Comparison of ENCODE assay signal across 9 cellular contexts in the genomic region with DNA sequence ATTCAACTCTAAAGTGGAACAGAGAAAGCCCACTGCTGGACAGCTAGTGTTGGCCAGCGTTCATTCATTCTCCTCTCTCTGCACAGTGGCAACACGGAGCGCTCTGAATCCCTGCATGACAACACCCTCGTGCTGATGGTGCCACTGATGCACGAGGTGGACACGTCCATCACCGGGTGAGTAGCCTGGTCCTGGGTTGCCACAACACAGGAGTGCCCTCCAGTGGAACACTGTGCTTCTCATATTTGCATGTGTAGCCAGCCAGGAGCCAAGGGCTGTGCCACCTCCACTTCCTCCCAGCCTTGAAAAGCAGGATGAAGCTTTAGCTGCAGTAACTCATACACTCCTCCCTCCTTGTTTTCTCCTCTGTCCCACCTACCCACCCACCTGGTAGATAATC.
DNase-seq lines count a peak whose midpoint lies in the region; ATAC-seq and TF ChIP-seq lines count a peak whose summit lies in the region.
"Had no signal": no experiment of that assay in that cellular context is flagged by ENCODE, and none has a peak within 500 bp of the region (broad histone marks: within the 10 kb centered on the region; RNA-seq: fewer than 3 reads in every experiment).

No MANE protein-coding gene starts in this region.

- TF ChIP-seq CTCF in SK-N-SH (IDR thresholded peaks at IDR 0.05) (peak; percentile 18; the same call in 1 of the 2 replicates), smooth muscle cell (IDR thresholded peaks at IDR 0.05; ENCODE audit: borderline replicate concordance, insufficient read depth, poor library complexity, severe bottlenecking) (peak; percentile 17)

- intact Hi-C loops in Right ventricle myocardium inferior (cut with DNase I), result loop anchor here (2.0 kb wide), 2 partner anchors 31 to 199 kb away; no protein-coding TSS in a partner anchor
- intact Hi-C loops in activated naive CD4-positive, alpha-beta T cell treated with anti-CD3 and anti-CD28 coated beads for 36 hours (cut with micrococcal nuclease), result no loop called here

- H3K4me3 ChIP-seq in SK-N-SH (ENCODE audit: low read depth in 2 of 2, low read length in 1 of 2), result no peak overlapping the region
- no peak overlapping the region for H3K4me3 ChIP-seq in smooth muscle cell

- peak; percentile 64 for ATAC-seq in Right ventricle myocardium inferior
- no peak for ATAC-seq in HG02763 (IDR thresholded peaks at IDR 0.05; ENCODE audit: unreplicated experiment)

- H3K4me3 Mint-ChIP-seq in activated naive CD4-positive, alpha-beta T cell treated with anti-CD3 and anti-CD28 coated beads for 36 hours, result no peak overlapping the region
- H3K4me3 Mint-ChIP-seq: activated T-helper 1 cell treated with anti-CD3 and anti-CD28 coated beads, Interleukin-12 subunit alpha, Interleukin-12 subunit beta, Interleukin-2, Interleukin-4 antibody, amounts not matched to agents 30 ng/mL and 10 ng/mL and 1 ng/mL, durations not matched to agents 14 hours and 24 hours and 36 hours; naive B cell had no signal

- TF ChIP-seq RAD21 in SK-N-SH (IDR thresholded peaks at IDR 0.05; ENCODE audit: low read length), result peak; percentile 81

- H3K36me3 Mint-ChIP-seq in activated naive CD4-positive, alpha-beta T cell treated with anti-CD3 and anti-CD28 coated beads for 36 hours (ENCODE audit: low read depth), result no peaks in the 10 kb centered on the region
- H3K36me3 Mint-ChIP-seq: naive B cell had no signal

- DNase-seq in HK-2 (ENCODE audit: unreplicated experiment) (peak; percentile 14), SK-N-SH (peak; percentile 66), Right ventricle myocardium inferior (ENCODE audit: missing footprints) (peak; percentile 71), smooth muscle cell (lab: John Stamatoyannopoulos, UW; ENCODE audit: unreplicated experiment) (no peak), activated gamma-delta T cell (lab: John Stamatoyannopoulos, UW) (no peak)
- DNase-seq in activated naive CD4-positive, alpha-beta T cell treated with anti-CD3 and anti-CD28 coated beads for 36 hours, result no peak
- DNase-seq: naive B cell had no signal

- no peaks in the 10 kb centered on the region for H3K9me2 ChIP-seq in SK-N-SH

- H3K27ac ChIP-seq in SK-N-SH (ENCODE audit: low read depth in 2 of 2, low read length in 1 of 2), result no peak overlapping the region
- H3K27ac ChIP-seq in smooth muscle cell (ENCODE audit: low read depth), result no peak overlapping the region

- no peaks in the 10 kb centered on the region for H3F3A ChIP-seq in SK-N-SH (replicated peaks; ENCODE audit: insufficient read depth)
- no peaks in the 10 kb centered on the region for H3F3A ChIP-seq in smooth muscle cell (ENCODE audit: low read depth)

- WGBS in SK-N-SH (ENCODE audit: low lambda C conversion rate), result 66% methylated on average over 4 of the region's 7 CpGs
- WGBS in smooth muscle cell (ENCODE audit: low lambda C conversion rate), result 90% methylated on average over 7 of the region's 7 CpGs

- H3K79me2 ChIP-seq in SK-N-SH (ENCODE audit: insufficient read depth), result no peaks in the 10 kb centered on the region
- no peaks in the 10 kb centered on the region for H3K79me2 ChIP-seq in smooth muscle cell (ENCODE audit: low read depth)

- H3K4me1 ChIP-seq in SK-N-SH (ENCODE audit: control insufficient read depth in 1 of 2, insufficient read depth in 2 of 2, low read depth in 1 of 2, low read length in 1 of 2) (peaks cover 0 to 8% of the 10 kb centered on the region in 2 experiments; a peak in 1 of 4 replicates), smooth muscle cell (ENCODE audit: low read depth) (no peaks in the 10 kb centered on the region)

- POLR2A ChIA-PET in SK-N-SH (lab: Yijun Ruan, JAX), result no interaction called here

- H4K20me1 ChIP-seq in SK-N-SH (ENCODE audit: insufficient read depth) (no peaks in the 10 kb centered on the region), smooth muscle cell (ENCODE audit: low read depth) (no peaks in the 10 kb centered on the region)

- no peak overlapping the region for H3K4me2 ChIP-seq in SK-N-SH
- no peak overlapping the region for H3K4me2 ChIP-seq in smooth muscle cell

- CTCF ChIA-PET in SK-N-SH (lab: Yijun Ruan, JAX), result interaction anchor here (0.5 to 2.0 kb wide), 11 partner anchors 9 to 366 kb away, joined by 3 to 7 read pairs (median 4); no protein-coding TSS in a partner anchor
- CTCF ChIA-PET in activated naive CD4-positive, alpha-beta T cell treated with anti-CD3 and anti-CD28 coated beads for 36 hours (lab: Charles Lee), result no interaction called here

- no peaks in the 10 kb centered on the region for H3K9me3 ChIP-seq in SK-N-SH
- no peaks in the 10 kb centered on the region for H3K9me3 ChIP-seq in smooth muscle cell (replicated peaks; ENCODE audit: low read depth)

- H3K4me1 Mint-ChIP-seq in activated naive CD4-positive, alpha-beta T cell treated with anti-CD3 and anti-CD28 coated beads for 36 hours (ENCODE audit: low read depth), result no peaks in the 10 kb centered on the region

- H3K27ac Mint-ChIP-seq in activated naive CD4-positive, alpha-beta T cell treated with anti-CD3 and anti-CD28 coated beads for 36 hours, result no peak overlapping the region
- H3K27ac Mint-ChIP-seq: activated T-helper 1 cell treated with anti-CD3 and anti-CD28 coated beads, Interleukin-12 subunit alpha, Interleukin-12 subunit beta, Interleukin-2, Interleukin-4 antibody, amounts not matched to agents 30 ng/mL and 10 ng/mL and 1 ng/mL, durations not matched to agents 14 hours and 24 hours and 36 hours had no signal

- H3K9ac ChIP-seq in SK-N-SH, result no peak overlapping the region
- H3K9ac ChIP-seq in smooth muscle cell (ENCODE audit: low read depth), result no peak overlapping the region

- H2AFZ ChIP-seq in SK-N-SH (ENCODE audit: low read depth) (no peak overlapping the region), smooth muscle cell (ENCODE audit: low read depth) (no peak overlapping the region)

- peaks cover 2% of the 10 kb centered on the region for H3K27me3 Mint-ChIP-seq in activated naive CD4-positive, alpha-beta T cell treated with anti-CD3 and anti-CD28 coated beads for 36 hours (ENCODE audit: low read depth)
- H3K27me3 Mint-ChIP-seq: naive B cell had no signal

- H3K36me3 ChIP-seq in SK-N-SH (replicated peaks in 1 of 2; ENCODE audit: control insufficient read depth in 1 of 2, insufficient read depth in 2 of 2, low read length in 1 of 2), result peaks cover 0 to 2% of the 10 kb centered on the region in 2 experiments
- H3K36me3 ChIP-seq in smooth muscle cell (ENCODE audit: low read depth), result no peaks in the 10 kb centered on the region

- no peaks in the 10 kb centered on the region; the same call in 1 of the 2 replicates for H3K27me3 ChIP-seq in SK-N-SH (ENCODE audit: insufficient read depth)
- H3K27me3 ChIP-seq in smooth muscle cell (ENCODE audit: low read depth), result peaks cover 81% of the 10 kb centered on the region

- TF ChIP-seq EP300 in SK-N-SH (IDR thresholded peaks at IDR 0.05; ENCODE audit: borderline replicate concordance in 1 of 2, low read depth in 1 of 2, low read length in 1 of 2), result no peak

- no peaks in the 10 kb centered on the region for H3K9me3 Mint-ChIP-seq in activated naive CD4-positive, alpha-beta T cell treated with anti-CD3 and anti-CD28 coated beads for 36 hours
- H3K9me3 Mint-ChIP-seq: activated T-helper 1 cell treated with anti-CD3 and anti-CD28 coated beads, Interleukin-12 subunit alpha, Interleukin-12 subunit beta, Interleukin-2, Interleukin-4 antibody, amounts not matched to agents 30 ng/mL and 10 ng/mL and 1 ng/mL, durations not matched to agents 14 hours and 24 hours and 36 hours; naive B cell had no signal

TF ChIP-seq in SK-N-SH, 30 proteins besides CTCF, POLR2A, EP300 and RAD21 (continues in another document):
- TF ChIP-seq, protein P1, sequence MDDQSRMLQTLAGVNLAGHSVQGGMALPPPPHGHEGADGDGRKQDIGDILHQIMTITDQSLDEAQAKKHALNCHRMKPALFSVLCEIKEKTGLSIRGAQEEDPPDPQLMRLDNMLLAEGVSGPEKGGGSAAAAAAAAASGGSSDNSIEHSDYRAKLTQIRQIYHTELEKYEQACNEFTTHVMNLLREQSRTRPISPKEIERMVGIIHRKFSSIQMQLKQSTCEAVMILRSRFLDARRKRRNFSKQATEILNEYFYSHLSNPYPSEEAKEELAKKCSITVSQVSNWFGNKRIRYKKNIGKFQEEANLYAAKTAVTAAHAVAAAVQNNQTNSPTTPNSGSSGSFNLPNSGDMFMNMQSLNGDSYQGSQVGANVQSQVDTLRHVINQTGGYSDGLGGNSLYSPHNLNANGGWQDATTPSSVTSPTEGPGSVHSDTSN (IDR thresholded peaks at IDR 0.05), result no peak
- TF ChIP-seq NFIC (IDR thresholded peaks at IDR 0.05; ENCODE audit: borderline replicate concordance) (no peak), FOXM1 (IDR thresholded peaks at IDR 0.05; ENCODE audit: low read depth) (no peak), SMC3 (IDR thresholded peaks at IDR 0.05; ENCODE audit: low read depth, low read length) (peak; percentile 64; the same call in 1 of the 2 replicates), TEAD4 (IDR thresholded peaks at IDR 0.05; ENCODE audit: borderline replicate concordance, insufficient read depth) (no peak)
- TF ChIP-seq, protein P2, sequence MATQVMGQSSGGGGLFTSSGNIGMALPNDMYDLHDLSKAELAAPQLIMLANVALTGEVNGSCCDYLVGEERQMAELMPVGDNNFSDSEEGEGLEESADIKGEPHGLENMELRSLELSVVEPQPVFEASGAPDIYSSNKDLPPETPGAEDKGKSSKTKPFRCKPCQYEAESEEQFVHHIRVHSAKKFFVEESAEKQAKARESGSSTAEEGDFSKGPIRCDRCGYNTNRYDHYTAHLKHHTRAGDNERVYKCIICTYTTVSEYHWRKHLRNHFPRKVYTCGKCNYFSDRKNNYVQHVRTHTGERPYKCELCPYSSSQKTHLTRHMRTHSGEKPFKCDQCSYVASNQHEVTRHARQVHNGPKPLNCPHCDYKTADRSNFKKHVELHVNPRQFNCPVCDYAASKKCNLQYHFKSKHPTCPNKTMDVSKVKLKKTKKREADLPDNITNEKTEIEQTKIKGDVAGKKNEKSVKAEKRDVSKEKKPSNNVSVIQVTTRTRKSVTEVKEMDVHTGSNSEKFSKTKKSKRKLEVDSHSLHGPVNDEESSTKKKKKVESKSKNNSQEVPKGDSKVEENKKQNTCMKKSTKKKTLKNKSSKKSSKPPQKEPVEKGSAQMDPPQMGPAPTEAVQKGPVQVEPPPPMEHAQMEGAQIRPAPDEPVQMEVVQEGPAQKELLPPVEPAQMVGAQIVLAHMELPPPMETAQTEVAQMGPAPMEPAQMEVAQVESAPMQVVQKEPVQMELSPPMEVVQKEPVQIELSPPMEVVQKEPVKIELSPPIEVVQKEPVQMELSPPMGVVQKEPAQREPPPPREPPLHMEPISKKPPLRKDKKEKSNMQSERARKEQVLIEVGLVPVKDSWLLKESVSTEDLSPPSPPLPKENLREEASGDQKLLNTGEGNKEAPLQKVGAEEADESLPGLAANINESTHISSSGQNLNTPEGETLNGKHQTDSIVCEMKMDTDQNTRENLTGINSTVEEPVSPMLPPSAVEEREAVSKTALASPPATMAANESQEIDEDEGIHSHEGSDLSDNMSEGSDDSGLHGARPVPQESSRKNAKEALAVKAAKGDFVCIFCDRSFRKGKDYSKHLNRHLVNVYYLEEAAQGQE (IDR thresholded peaks at IDR 0.05; ENCODE audit: low read depth, low read length), result no peak

Comparison
In these comparisons a context has a peak if more than half of its experiments do, and no peak if none do; other contexts are left out.
1. DNase-seq: peak in HK-2 (single experiment), SK-N-SH (single experiment) and Right ventricle myocardium inferior (single experiment); none in smooth muscle cell (single experiment), activated gamma-delta T cell (single experiment) and activated naive CD4-positive, alpha-beta T cell treated with anti-CD3 and anti-CD28 coated beads for 36 hours (single experiment).